In the genomic region with DNA sequence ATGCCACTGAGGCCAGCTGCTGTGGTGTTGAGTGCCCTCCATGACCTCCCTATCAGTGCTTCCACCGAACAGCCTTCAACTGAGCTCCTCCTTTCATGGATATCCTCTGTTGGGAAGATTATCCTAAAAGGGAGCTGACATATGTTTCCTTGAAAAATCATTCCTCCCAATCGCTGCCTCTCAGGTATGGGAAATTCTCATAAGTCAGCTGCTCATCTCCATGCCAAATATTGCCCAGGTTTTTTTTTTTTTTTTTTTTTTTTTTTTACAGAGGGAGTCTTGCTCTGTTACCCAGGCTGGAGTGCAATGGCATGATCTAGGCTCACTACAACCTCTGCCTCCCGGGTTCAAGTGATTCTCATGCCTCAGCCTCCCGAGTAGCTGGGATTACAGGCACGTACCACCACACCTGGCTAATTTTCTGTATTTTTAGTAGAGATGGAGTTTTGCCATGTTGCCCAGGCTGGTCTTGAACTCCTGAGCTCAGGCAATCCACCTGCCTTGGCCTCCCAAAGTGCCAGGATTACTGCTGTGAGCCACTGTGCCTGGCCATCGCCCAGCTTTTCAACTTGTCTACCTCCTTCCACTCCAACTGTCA, we compare ENCODE assay signal across 1 cellular context. TPM values are rescaled to one million over a fixed set of nuclear protein-coding genes. Genes with fewer than 3 reads are reported as not detected.
"Had no signal": no experiment of that assay in that cellular context is flagged by ENCODE, and none has a peak within 500 bp of the region (broad histone marks: within the 10 kb centered on the region; RNA-seq: fewer than 3 reads in every experiment).

No MANE protein-coding gene starts in this region.

RNA-seq across cellular contexts. Expression of gene ATP2A3, which starts 59.8 kb away (rescaled TPM):
- total RNA-seq: MCF 10A had no signal
